Comparison of ENCODE assay signal across 1 cellular context in the genomic region with DNA sequence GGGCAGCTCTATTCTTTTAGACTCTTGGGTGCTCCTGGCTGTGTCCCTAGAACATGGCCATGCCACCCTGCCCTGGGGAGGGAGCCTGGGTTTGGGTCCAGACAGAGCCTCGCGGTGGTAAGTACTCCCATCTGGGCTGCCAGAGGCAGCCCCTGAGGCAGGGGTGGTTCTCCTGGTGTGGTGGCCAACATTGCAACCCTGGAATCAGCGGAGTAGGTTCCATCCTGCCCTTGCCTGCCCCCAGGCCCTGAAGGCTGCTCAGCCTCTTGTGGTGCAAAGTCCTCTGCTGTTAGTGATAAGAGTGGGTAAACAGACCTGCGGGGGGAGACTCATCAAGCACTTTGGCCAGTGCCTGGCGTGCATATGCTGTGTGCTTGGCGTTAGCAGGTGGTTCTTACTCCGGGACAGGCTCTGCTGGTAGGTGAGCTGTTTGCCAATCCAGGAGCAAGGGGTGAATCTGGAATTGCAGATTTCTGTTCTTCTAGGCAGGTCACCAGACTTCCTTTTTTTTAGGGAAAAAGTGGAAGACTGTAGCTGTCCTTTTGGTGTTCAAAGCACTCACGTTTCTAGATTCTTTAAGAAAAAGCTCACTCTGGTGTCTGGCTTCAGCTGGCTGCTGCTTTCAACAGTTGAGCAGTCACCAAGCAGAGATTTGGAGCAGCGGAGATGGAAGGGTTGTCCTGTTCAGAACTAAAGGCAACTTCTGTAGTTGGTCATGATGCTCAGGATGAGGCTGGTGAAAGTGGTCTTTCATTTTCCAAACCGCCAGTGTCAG.
TF ChIP-seq lines count a peak whose summit lies in the region.

No MANE protein-coding gene starts in this region.

TF ChIP-seq in A549, 52 proteins besides CTCF, POLR2A, EP300 and RAD21 (continued from another document):
- TF ChIP-seq HOXA7 (CRISPR knock-in tag; IDR thresholded peaks at IDR 0.05) (no peak), NR3C1 (IDR thresholded peaks at IDR 0.05) (no peak), HOXB13 (CRISPR knock-in tag; IDR thresholded peaks at IDR 0.05; ENCODE audit: low read depth) (no peak), ESRRA (IDR thresholded peaks at IDR 0.05; ENCODE audit: borderline replicate concordance, low read length) (no peak)
- TF ChIP-seq, protein P1, sequence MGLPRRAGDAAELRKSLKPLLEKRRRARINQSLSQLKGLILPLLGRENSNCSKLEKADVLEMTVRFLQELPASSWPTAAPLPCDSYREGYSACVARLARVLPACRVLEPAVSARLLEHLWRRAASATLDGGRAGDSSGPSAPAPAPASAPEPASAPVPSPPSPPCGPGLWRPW (IDR thresholded peaks at IDR 0.05), result no peak
TF ChIP-seq in A549: peak in this region for 0.
